ENCODE assay signal across 23 cellular contexts in the genomic region with DNA sequence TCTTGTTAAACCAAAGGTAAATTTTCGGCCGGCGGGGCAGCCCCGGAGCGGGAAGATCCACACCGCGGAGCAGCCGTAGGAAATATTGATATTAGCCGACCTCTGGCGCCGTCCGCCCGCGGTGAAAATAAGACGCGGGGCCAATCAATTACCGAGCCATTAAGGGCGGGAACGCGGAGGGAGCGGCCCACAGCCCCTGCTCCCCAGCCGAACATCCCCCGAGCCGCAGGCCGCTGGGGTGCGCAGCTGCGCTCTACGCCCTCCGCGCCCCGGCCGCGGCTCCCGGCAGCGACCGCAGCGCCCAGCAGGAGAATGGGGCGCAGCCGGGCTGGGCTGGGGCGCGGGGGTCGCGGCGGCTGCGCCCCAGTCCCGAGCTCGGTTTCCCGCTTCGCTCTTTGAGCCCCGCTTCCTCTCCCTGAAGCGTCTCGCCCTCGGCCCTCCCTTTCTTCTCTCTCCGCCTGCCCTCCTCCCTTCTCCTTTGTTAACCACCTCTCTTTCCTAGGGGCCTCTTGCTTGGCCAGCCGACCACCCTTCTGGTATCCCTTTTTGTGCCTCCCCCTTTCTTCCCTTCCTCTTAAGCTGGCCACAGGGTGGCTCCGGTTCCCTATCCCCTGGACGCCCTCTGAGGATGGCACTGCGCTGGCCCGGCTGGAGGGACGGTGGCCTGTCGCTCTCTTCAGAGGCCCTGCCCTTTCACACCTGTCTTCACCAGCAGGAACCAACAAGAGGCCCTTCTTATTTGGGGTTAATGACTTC. TPM values are rescaled to one million over a fixed set of nuclear protein-coding genes. Genes with fewer than 3 reads are reported as not detected.
A peak's percentile ranks its signal among the peaks of the same experiment; 100 is the strongest.
DNase-seq lines count a peak whose midpoint lies in the region; ATAC-seq, FAIRE-seq and TF ChIP-seq lines count a peak whose summit lies in the region.
"Had no signal": no experiment of that assay in that cellular context is flagged by ENCODE, and none has a peak within 500 bp of the region (broad histone marks: within the 10 kb centered on the region; RNA-seq: fewer than 3 reads in every experiment).

No MANE protein-coding gene starts in this region.

- H3K27ac ChIP-seq in HUES48 (ENCODE audit: low read depth, low read length) (no peak overlapping the region), H1 (ENCODE audit: low read depth, low read length) (no peak overlapping the region), HepG2 (ENCODE audit: extremely low read length, insufficient read depth, low read length) (no peak overlapping the region)
- H3K27ac ChIP-seq: ovary, SK-N-MC, stomach had no signal

- no peaks in the 10 kb centered on the region for H3K79me1 ChIP-seq in H1 (ENCODE audit: low read depth, low read length)

- intact Hi-C loops in HepG2 (cut with micrococcal nuclease; ENCODE audit: unreplicated experiment): no loop called here

- no peak overlapping the region for H3K9ac ChIP-seq in HUES48 (ENCODE audit: low read depth, low read length)
- H3K9ac ChIP-seq in H1 (replicated peaks in 1 of 4; ENCODE audit: extremely low read depth in 1 of 4, low read depth in 3 of 4, low read length in 3 of 4): peak overlapping the region in 1 of 4 experiments; percentile 9; a peak in 1 of 7 replicates
- no peak overlapping the region for H3K9ac ChIP-seq in HepG2 (ENCODE audit: insufficient read depth, low read depth, low read length)

- no peak overlapping the region for H2AK5ac ChIP-seq in H1 (ENCODE audit: low read depth, low read length)

- H3K4me1 ChIP-seq in HUES48 (ENCODE audit: control insufficient read depth, insufficient read depth, low read length): peaks cover 19% of the 10 kb centered on the region
- peaks cover 8 to 18% (median 8%) of the 10 kb centered on the region in 4 experiments for H3K4me1 ChIP-seq in H1 (replicated peaks in 1 of 4; ENCODE audit: control insufficient read depth in 3 of 4, insufficient read depth in 4 of 4, low read length in 3 of 4)
- no peaks in the 10 kb centered on the region for H3K4me1 ChIP-seq in HepG2 (ENCODE audit: insufficient read depth, low read length)

- peak in 2 of 3 experiments; percentile 11 to 26; a peak in 2 of 4 replicates for TF ChIP-seq CTCF in H1 (IDR thresholded peaks at IDR 0.05; ENCODE audit: control extremely low read depth in 1 of 3, insufficient read depth in 1 of 3, low read depth in 1 of 3, low read length in 3 of 3)
- TF ChIP-seq CTCF in HepG2 (CRISPR knock-in tag; IDR thresholded peaks at IDR 0.05): no peak

- no peak for FAIRE-seq in H1 (lab: Jason Lieb, UNC)
- no peak for FAIRE-seq in HepG2 (lab: Jason Lieb, UNC)
- FAIRE-seq: endometrium, GM19239, TTC549 had no signal

- TF ChIP-seq POLR2A in H1 (IDR thresholded peaks at IDR 0.05; ENCODE audit: control extremely low read depth in 1 of 2, low read depth in 2 of 2, low read length in 2 of 2) (peak in 1 of 2 experiments; percentile 57; a peak in 2 of 3 replicates), HepG2 (IDR thresholded peaks at IDR 0.05; ENCODE audit: insufficient read depth in 1 of 2, low read depth in 2 of 2, low read length in 2 of 2) (no peak)

- H3K18ac ChIP-seq in H1 (ENCODE audit: extremely low read depth, low read length): peak overlapping the region; percentile 78

- no peak overlapping the region for H3K14ac ChIP-seq in H1 (ENCODE audit: insufficient read length)

- H3K9me3 ChIP-seq in HUES48 (ENCODE audit: control insufficient read depth, insufficient read depth, low read length) (no peaks in the 10 kb centered on the region), H1 (ENCODE audit: insufficient read depth in 2 of 2, low read depth in 1 of 2, low read length in 1 of 2) (no peaks in the 10 kb centered on the region), HepG2 (ENCODE audit: low read length) (no peaks in the 10 kb centered on the region)
- H3K9me3 ChIP-seq: ovary, stomach had no signal

- ATAC-seq in HepG2 (peak; percentile 61), HG02763 (IDR thresholded peaks at IDR 0.05; ENCODE audit: unreplicated experiment) (no peak)

- WGBS in H1 (ENCODE audit: extremely low coverage in 1 of 2, insufficient coverage in 1 of 2, insufficient read length in 1 of 2, insufficient replicate concordance in 2 of 2, low coverage in 1 of 2, low lambda C conversion rate in 2 of 2, missing lambda C conversion rate in 1 of 2), 2 experiments: 3% methylated on average over 48 of the region's 61 CpGs; no CpG with 5 or more reads in 1 of the 2 experiments
- 28% methylated on average over 34 of the region's 61 CpGs for WGBS in HepG2 (ENCODE audit: low lambda C conversion rate)

- H4K5ac ChIP-seq in H1 (ENCODE audit: insufficient read length, low read depth, low read length): no peak overlapping the region

- POLR2A ChIA-PET in H1 (lab: Charles Lee; ENCODE audit: partially characterized antibody): interaction anchor here (1.1 to 1.4 kb wide), 3 partner anchors 11 to 34 kb away, joined by 3 to 4 read pairs (median 3); no protein-coding TSS in a partner anchor
- POLR2A ChIA-PET in HepG2 (lab: Yijun Ruan, JAX): no interaction called here

- H2BK20ac ChIP-seq in H1 (ENCODE audit: low read length): peak overlapping the region; percentile 48; the same call in 1 of the 2 replicates

- H4K20me1 ChIP-seq in H1 (replicated peaks in 1 of 2; ENCODE audit: control insufficient read depth in 1 of 2, insufficient read depth in 2 of 2, low read length in 2 of 2) (no peaks in the 10 kb centered on the region), HepG2 (ENCODE audit: insufficient read depth, low read length) (no peaks in the 10 kb centered on the region)

- TF ChIP-seq RAD21 in H1 (IDR thresholded peaks at IDR 0.05 in 1 of 2, conservative IDR thresholded peaks at IDR 0.05 in 1 of 2; ENCODE audit: low read depth in 2 of 2, low read length in 2 of 2) (peak in 1 of 2 experiments; percentile 12; a peak in 1 of 4 replicates), HepG2 (CRISPR knock-in tag; IDR thresholded peaks at IDR 0.05) (no peak)

- peak overlapping the region; percentile 46; the same call in 1 of the 2 replicates for H2BK15ac ChIP-seq in H1 (ENCODE audit: low read length)

- H3K23ac ChIP-seq in H1 (ENCODE audit: insufficient read length): no peak overlapping the region

- 0 out of 2 replicates have a peak overlapping the region, but pooled peaks have one; percentile 71 for H4K8ac ChIP-seq in H1 (ENCODE audit: extremely low read depth, insufficient read depth, low read length)

- in situ Hi-C loops in HepG2 (cut with HindIII; ENCODE audit: extremely low pct_ligation_motif_present, low pct_unique_long_range_greater_than_20kb): no loop called here

- no peak overlapping the region for H2BK5ac ChIP-seq in H1 (ENCODE audit: low read depth, low read length)

- CTCF ChIA-PET in H1 (lab: Charles Lee; ENCODE audit: partially characterized antibody) (interaction anchor here (0.9 to 1.9 kb wide), 6 partner anchors 9 to 203 kb away, joined by 3 to 6 read pairs (median 4); no protein-coding TSS in a partner anchor), HepG2 (lab: Yijun Ruan, JAX; ENCODE audit: low intra/inter-chr PET ratio, low total read pairs) (no interaction called here)

- H4K91ac ChIP-seq in H1 (replicated peaks; ENCODE audit: insufficient read length, low read length): peak overlapping the region; percentile 32

- no peak overlapping the region for H2AFZ ChIP-seq in H1 (ENCODE audit: low read length)
- no peak overlapping the region for H2AFZ ChIP-seq in HepG2 (ENCODE audit: low read length)

- H3K27me3 ChIP-seq in HUES48 (ENCODE audit: control insufficient read depth, insufficient read depth, low read length) (peaks cover 58% of the 10 kb centered on the region), H1 (replicated peaks in 1 of 4; ENCODE audit: control insufficient read depth in 3 of 4, extremely low read depth in 1 of 4, insufficient read depth in 3 of 4, low read length in 3 of 4) (peaks cover 4 to 22% (median 15%) of the 10 kb centered on the region in 4 experiments), HepG2 (ENCODE audit: control insufficient read depth in 1 of 2, insufficient read depth in 2 of 2, low read length in 2 of 2) (peaks cover 9 to 83% of the 10 kb centered on the region in 2 experiments)
- H3K27me3 ChIP-seq: ovary had no signal

- no peaks in the 10 kb centered on the region for H3K79me2 ChIP-seq in H1 (ENCODE audit: control insufficient read depth in 1 of 2, insufficient read depth in 2 of 2, low read length in 2 of 2)
- no peaks in the 10 kb centered on the region for H3K79me2 ChIP-seq in HepG2 (ENCODE audit: insufficient read depth, low read length)

- no peak overlapping the region for H2BK120ac ChIP-seq in H1 (replicated peaks; ENCODE audit: low read depth, low read length)

- H3K36me3 ChIP-seq in HUES48 (ENCODE audit: control insufficient read depth, insufficient read depth, low read length): no peaks in the 10 kb centered on the region
- no peaks in the 10 kb centered on the region for H3K36me3 ChIP-seq in H1 (ENCODE audit: control insufficient read depth in 2 of 4, insufficient read depth in 4 of 4, low read length in 3 of 4)
- H3K36me3 ChIP-seq in HepG2 (replicated peaks in 1 of 2; ENCODE audit: control insufficient read depth in 1 of 2, insufficient read depth in 2 of 2, low read length in 2 of 2): no peaks in the 10 kb centered on the region; a peak in 1 of 5 replicates
- H3K36me3 ChIP-seq: ovary, stomach had no signal

- H3K4ac ChIP-seq in H1 (replicated peaks; ENCODE audit: insufficient read length, low read depth, low read length): no peak overlapping the region

- TF ChIP-seq EP300 in H1 (IDR thresholded peaks at IDR 0.05; ENCODE audit: borderline replicate concordance in 1 of 2, low read depth in 2 of 2, low read length in 2 of 2): no peak
- TF ChIP-seq EP300 in HepG2 (IDR thresholded peaks at IDR 0.05; ENCODE audit: low read depth in 2 of 2, low read length in 2 of 2): no peak
- TF ChIP-seq EP300 in HepG2 (CRISPR knock-in tag; IDR thresholded peaks at IDR 0.05; ENCODE audit: borderline replicate concordance): no peak

- no peak overlapping the region for H3K56ac ChIP-seq in H1 (replicated peaks; ENCODE audit: insufficient read length, low read depth, low read length)

- H2BK12ac ChIP-seq in H1 (ENCODE audit: low read depth, low read length): peak overlapping the region; percentile 75

- peaks cover 9% of the 10 kb centered on the region; the same call in 1 of the 2 replicates for H3K23me2 ChIP-seq in H1 (ENCODE audit: low read depth, low read length)

- BruUV-seq in HepG2 (replicated peaks; lab: Mats Ljungman, UMichigan): no TSS peak

- DNase-seq in COR-L47 (lab: John Stamatoyannopoulos, UW): peak; percentile 83
- peak in 1 of 2 experiments; percentile 65 for DNase-seq in H1 (ENCODE audit: low read depth in 1 of 2, low spot score in 2 of 2)
- no peak for DNase-seq in HepG2 (ENCODE audit: low spot score)
- no peak for DNase-seq in superior temporal gyrus (ENCODE audit: extremely low spot score)
- DNase-seq in H4 (ENCODE audit: low spot score): no peak
- DNase-seq in EL: no peak
- DNase-seq: activated CD4-positive, alpha-beta T cell treated with anti-CD3 and anti-CD28 coated beads, Interleukin-2, amount 50 U/mL, for 4 hours; activated naive CD8-positive, alpha-beta T cell treated with anti-CD3 and anti-CD28 coated beads, Interleukin-2, amount 10 ng/mL, durations not matched to agents 7 days and 5 days; activated T-cell treated with anti-CD3 and anti-CD28 coated beads, Interleukin-2, amount 50 U/mL, for 48 hours; islet precursor cell; NCI-H1417 treated with DMSO at 0.1 percent for 48 hours; NCI-H510A treated with DMSO at 0.1 percent for 48 hours; OCI-M1; ovary; stomach had no signal

- H3K4me2 ChIP-seq in H1 (ENCODE audit: insufficient read depth in 1 of 2, low read depth in 2 of 2, low read length in 2 of 2) (peak overlapping the region; percentile 62 to 65), HepG2 (ENCODE audit: low read depth, low read length) (no peak overlapping the region)

- H3K4me3 ChIP-seq in HUES48 (ENCODE audit: low read depth, low read length) (peak overlapping the region; percentile 49), H1 (ENCODE audit: extremely low read depth in 1 of 4, insufficient read depth in 2 of 4, low read depth in 3 of 4, low read length in 4 of 4) (peak overlapping the region; percentile 25 to 61 (median 30); a peak in 7 of 8 replicates), HepG2 (replicated peaks in 1 of 3; ENCODE audit: insufficient read depth in 1 of 3, low read depth in 2 of 3, low read length in 3 of 3) (no peak overlapping the region)
- H3K4me3 ChIP-seq: ovary, SK-N-MC had no signal

RNA-seq across cellular contexts. Expression of a gene that starts 40.9 kb away (rescaled TPM):
- total RNA-seq in H1 (2021; fragmentation: NEBNext Ultra II Directional; extraction: Animal tissue kit (Norgen Biotek cat#: 25700)): 3.3 and 3.4 TPM in 2 replicates
- polyA plus RNA-seq in H1 (2011; rRNA removed) (1.6 and 2.8 TPM in 2 replicates), HepG2 (2011; rRNA removed) (not detected in 2 replicates)
- 1.6 TPM for polyA plus RNA-seq in H1 (2011; cell fraction: cytosol; rRNA removed)
- polyA plus RNA-seq in H1 (2011; cell fraction: nucleus; rRNA removed): 4.1 TPM
- polyA plus RNA-seq in H1 (2012, experiment 1 of 2): 1.6 to 3.7 TPM (median 2.9 TPM) in 4 replicates
- polyA plus RNA-seq in H1 (2012, experiment 2 of 2): 1.5 TPM
- 11.9 TPM for polyA plus RNA-seq in H1 (2013, experiment 1 of 2)
- 11.2 TPM for polyA plus RNA-seq in H1 (2013, experiment 2 of 2)
- polyA minus RNA-seq in H1 (2011; rRNA and poly(A)+ RNA removed): 0.63 and 0.93 TPM in 2 replicates
- polyA minus RNA-seq in H1 (2011; cell fraction: cytosol; rRNA and poly(A)+ RNA removed): 1.4 TPM
- 5.7 TPM for polyA minus RNA-seq in H1 (2011; cell fraction: nucleus; rRNA and poly(A)+ RNA removed)
- not detected in 2 replicates for total RNA-seq in HepG2 (2016; rRNA removed; fragmentation: Illumina TruSeq; extraction: Trizol)
- total RNA-seq in HepG2 (2016; cell fraction: cytosol; rRNA removed; fragmentation: Illumina TruSeq; extraction: Trizol; ENCODE audit: low read depth): not detected in 2 replicates
- not detected in 2 replicates for total RNA-seq in HepG2 (2016; cell fraction: insoluble cytoplasmic fraction; rRNA removed; fragmentation: Illumina TruSeq; extraction: Trizol)
- not detected in 2 replicates for total RNA-seq in HepG2 (2016; cell fraction: membrane; rRNA removed; fragmentation: Illumina TruSeq; extraction: Trizol)
- total RNA-seq in HepG2 (2016; cell fraction: nucleus; rRNA removed; fragmentation: Illumina TruSeq; extraction: Trizol): not detected in 2 replicates
- polyA plus RNA-seq in HepG2 (2011; cell fraction: cytosol; rRNA removed): not detected in 2 replicates
- not detected in 2 replicates for polyA plus RNA-seq in HepG2 (2011; cell fraction: nucleus; rRNA removed)
- polyA plus RNA-seq in HepG2 (2012): 0.05 and 0.07 TPM in 2 replicates
- polyA plus RNA-seq in HepG2 (2016; cell fraction: cytosol; fragmentation: Illumina TruSeq; extraction: Trizol; ENCODE audit: low read depth): not detected in 2 replicates
- polyA plus RNA-seq in HepG2 (2016; cell fraction: insoluble cytoplasmic fraction; fragmentation: Illumina TruSeq; extraction: Trizol; ENCODE audit: low read depth): not detected in 2 replicates
- polyA plus RNA-seq in HepG2 (2016; cell fraction: membrane; fragmentation: Illumina TruSeq; extraction: Trizol; ENCODE audit: low read depth): not detected in 2 replicates
- polyA plus RNA-seq in HepG2 (2016; cell fraction: nucleus; fragmentation: Illumina TruSeq; extraction: Trizol; ENCODE audit: insufficient read depth, low read depth): not detected in 2 replicates
- not detected in 2 replicates for polyA minus RNA-seq in HepG2 (2011; rRNA and poly(A)+ RNA removed; ENCODE audit: low replicate concordance)
- not detected in 2 replicates for polyA minus RNA-seq in HepG2 (2011; cell fraction: cytosol; rRNA and poly(A)+ RNA removed)
- not detected in 2 replicates for polyA minus RNA-seq in HepG2 (2011; cell fraction: nucleus; rRNA and poly(A)+ RNA removed)
- not detected in 2 replicates for total RNA-seq in H4 (2014; rRNA removed; shearing (Covaris generic))
- total RNA-seq: activated naive CD8-positive, alpha-beta T cell treated with anti-CD3 and anti-CD28 coated beads, Interleukin-2, amount 10 ng/mL, durations not matched to agents 7 days and 5 days; LHCN-M2; mononuclear cell had no signal

Comparison
In these comparisons a context has a peak if more than half of its experiments do, and no peak if none do; other contexts are left out.
1. H3K4me3 ChIP-seq: peak in HUES48 (single experiment) and H1 (4 of 4); none in HepG2 (0 of 3).